Comparison of ENCODE assay signal across 8 cellular contexts in the genomic region with DNA sequence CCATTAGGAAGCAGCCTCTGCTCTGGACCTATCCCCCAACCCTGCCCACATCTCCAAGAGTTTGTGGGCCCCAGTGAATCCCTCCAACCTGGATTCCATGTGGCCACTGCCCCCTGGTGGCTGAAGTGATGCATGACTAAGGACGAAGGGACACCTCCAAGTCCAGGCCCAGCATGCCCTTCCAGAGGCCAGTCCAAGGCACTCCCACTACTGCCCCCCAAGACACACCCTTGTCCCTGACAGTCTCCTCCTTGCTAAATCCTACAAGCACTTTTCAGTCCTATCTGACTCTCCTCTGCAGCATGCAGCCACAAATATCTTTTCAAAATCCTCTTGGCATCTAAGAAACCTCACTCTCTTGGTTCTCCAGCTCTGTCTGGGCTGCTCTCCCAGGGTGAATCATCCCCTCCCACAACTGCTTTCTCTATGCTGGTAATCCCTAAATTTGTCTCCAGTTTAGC. TPM values are rescaled to one million over a fixed set of nuclear protein-coding genes. Genes with fewer than 3 reads are reported as not detected.
DNase-seq lines count a peak whose midpoint lies in the region; ATAC-seq, FAIRE-seq and TF ChIP-seq lines count a peak whose summit lies in the region.

No MANE protein-coding gene starts in this region.

- no CpG with 5 or more reads among the region's 1 CpG for WGBS in gastroesophageal sphincter (ENCODE audit: low coverage in 1 of 2), 2 donors
- WGBS in pancreas, 2 donors: 0% methylated on average over 1 of the region's 1 CpG
- WGBS in transverse colon (ENCODE audit: low coverage in 1 of 2), 2 donors: 0% methylated on average over 1 of the region's 1 CpG; no CpG with 5 or more reads in 1 of the 2 donors

- no peak for FAIRE-seq in pancreas (lab: Jason Lieb, UNC)

- H3K27me3 ChIP-seq in gastroesophageal sphincter (peaks cover 44% of the 10 kb centered on the region), pancreas (peaks cover 0 to 10% (median 3%) of the 10 kb centered on the region in 4 donors), transverse colon (peaks cover 32% of the 10 kb centered on the region)

- no peaks in the 10 kb centered on the region for H3K36me3 ChIP-seq in gastroesophageal sphincter
- no peaks in the 10 kb centered on the region for H3K36me3 ChIP-seq in pancreas
- no peaks in the 10 kb centered on the region for H3K36me3 ChIP-seq in transverse colon

- H3K4me3 ChIP-seq in gastroesophageal sphincter: no peak overlapping the region
- no peak overlapping the region for H3K4me3 ChIP-seq in pancreas
- H3K4me3 ChIP-seq in transverse colon: no peak overlapping the region

- TF ChIP-seq CTCF in LNCAP (IDR thresholded peaks at IDR 0.05) (peak; percentile 64), gastroesophageal sphincter (IDR thresholded peaks at IDR 0.05) (peak; percentile 76 to 92 (median 82)), pancreas (IDR thresholded peaks at IDR 0.05) (peak; percentile 85 to 89 (median 88)), transverse colon (IDR thresholded peaks at IDR 0.05) (peak; percentile 87 to 91 (median 88))

- DNase-seq in DMS53 (lab: John Stamatoyannopoulos, UW) (peak; percentile 88), SHP77 (lab: John Stamatoyannopoulos, UW) (peak; percentile 68 to 80), pancreas (peak; percentile 63 to 90 (median 82)), transverse colon (peak; percentile 80)
- peak; percentile 54 for DNase-seq in activated gamma-delta T cell treated with anti-CD3 and anti-CD28 coated beads, Interleukin-2, amount 50 U/mL, for 16 hours (ENCODE audit: low read depth)

- intact Hi-C loops in pancreas (cut with DNase I) (loop anchor here (5.0 to 10.0 kb wide), 2 partner anchors 50 to 52 kb away; partner anchors contain the start of gene POU2F2 (in 3 of the 3)), transverse colon (cut with DNase I; ENCODE audit: low total_unique reads) (loop anchor here (2.0 kb wide), 1 partner anchor 52 kb away; the partner anchor contains the start of gene POU2F2)

- TF ChIP-seq EP300 in gastroesophageal sphincter (IDR thresholded peaks at IDR 0.05): no peak
- no peak for TF ChIP-seq EP300 in transverse colon (IDR thresholded peaks at IDR 0.05; ENCODE audit: low read depth)

- H3K9me3 ChIP-seq in gastroesophageal sphincter (no peaks in the 10 kb centered on the region), pancreas (no peaks in the 10 kb centered on the region), transverse colon (no peaks in the 10 kb centered on the region)

- in situ Hi-C loops in transverse colon (cut with MboI; ENCODE audit: low pct_ligation_motif_present in 1 of 4, low pct_unique_long_range_greater_than_20kb in 1 of 4, low sequenced_read_pairs in 3 of 4): loop anchor here in 1 of 4 donors (10.0 kb wide), 1 partner anchor 50 kb away; the partner anchor contains the start of gene POU2F2

- no peak overlapping the region for H3K27ac ChIP-seq in gastroesophageal sphincter
- no peak overlapping the region for H3K27ac ChIP-seq in pancreas
- H3K27ac ChIP-seq in transverse colon: no peak overlapping the region

- peak; percentile 80 for ATAC-seq in gastroesophageal sphincter
- peak; percentile 81 to 98 (median 94) for ATAC-seq in pancreas
- ATAC-seq in GM21723 (IDR thresholded peaks at IDR 0.05; ENCODE audit: unreplicated experiment): no peak

- H3K4me1 ChIP-seq in gastroesophageal sphincter (no peaks in the 10 kb centered on the region), pancreas (no peaks in the 10 kb centered on the region), transverse colon (peaks cover 0 to 21% (median 3%) of the 10 kb centered on the region in 4 donors)

- TF ChIP-seq POLR2A in gastroesophageal sphincter (IDR thresholded peaks at IDR 0.05) (no peak), transverse colon (IDR thresholded peaks at IDR 0.05) (no peak)

RNA-seq across cellular contexts. Expression of gene DEDD2, which starts 33.0 kb away (rescaled TPM):
- total RNA-seq in gastroesophageal sphincter: 10 to 100 TPM; 31.1 to 39.3 (median 33.4) TPM
- total RNA-seq in pancreas: 10 to 100 TPM in 5 of 6 donors, 1 to 10 TPM in 1; 9.7 to 17.8 (median 12.8) TPM
- polyA plus RNA-seq in pancreas: 10 to 100 TPM; 22.3 to 25.4 TPM
- total RNA-seq in transverse colon: 10 to 100 TPM; 52.2 to 90.8 (median 63.0) TPM

RNA-seq across cellular contexts. Expression of gene ZNF526, which starts 35.7 kb away (rescaled TPM):
- total RNA-seq in gastroesophageal sphincter: 10 to 100 TPM in 1 of 4 donors, 1 to 10 TPM in 3; 4.6 to 10.4 (median 7.8) TPM
- 1 to 10 TPM; 5.0 to 7.5 (median 6.2) TPM for total RNA-seq in pancreas
- polyA plus RNA-seq in pancreas: 1 to 10 TPM; 2.4 to 3.9 TPM
- 10 to 100 TPM in 1 of 4 donors, 1 to 10 TPM in 3; 6.4 to 19.5 (median 6.8) TPM for total RNA-seq in transverse colon

RNA-seq across cellular contexts. Expression of gene POU2F2, which starts 52.2 kb away (rescaled TPM):
- total RNA-seq in gastroesophageal sphincter: 1 to 10 TPM in 3 of 4 donors, under 1 TPM in 1; 0.93 to 1.8 (median 1.5) TPM
- 1 to 10 TPM in 3 of 6 donors, under 1 TPM in 3; 0.56 to 5.6 (median 1.00) TPM for total RNA-seq in pancreas
- 1 to 10 TPM; 1.7 to 1.9 TPM for polyA plus RNA-seq in pancreas
- 1 to 10 TPM in 3 of 4 donors, under 1 TPM in 1; 0.96 to 7.1 (median 3.4) TPM for total RNA-seq in transverse colon

RNA-seq across cellular contexts. Expression of gene GSK3A, which starts 58.0 kb away (rescaled TPM):
- total RNA-seq in gastroesophageal sphincter: 10 to 100 TPM; 30.8 to 51.0 (median 35.1) TPM
- 10 to 100 TPM in 5 of 6 donors, 1 to 10 TPM in 1; 9.9 to 19.4 (median 14.5) TPM for total RNA-seq in pancreas
- polyA plus RNA-seq in pancreas: 10 to 100 TPM; 25.7 to 27.6 TPM
- 10 to 100 TPM; 10.7 to 46.4 (median 31.0) TPM for total RNA-seq in transverse colon
